2 cellular contexts compared by ENCODE assay signal in the genomic region with DNA sequence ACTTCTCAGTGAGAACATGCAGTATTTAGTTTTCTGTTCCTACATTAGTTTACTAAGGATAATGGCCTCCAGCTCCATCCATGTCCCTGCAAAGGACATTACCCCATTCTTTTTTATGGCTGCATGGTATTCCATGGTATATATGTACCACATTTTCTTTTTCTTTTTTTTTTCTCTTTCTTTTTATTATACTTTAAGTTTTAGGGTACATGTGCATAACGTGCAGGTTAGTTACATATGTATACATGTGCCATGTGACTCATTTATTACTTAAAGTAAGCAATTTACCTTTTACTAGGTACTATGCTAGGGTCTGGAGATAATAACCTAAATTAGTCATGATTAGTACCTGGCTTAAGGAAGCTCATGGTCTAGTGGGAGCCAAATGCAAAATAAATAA.
A peak's percentile ranks its signal among the peaks of the same experiment; 100 is the strongest.
DNase-seq lines count a peak whose midpoint lies in the region; ATAC-seq, FAIRE-seq and TF ChIP-seq lines count a peak whose summit lies in the region.
"Not testable (repeated sequence)": the region's sequence is repeated elsewhere in the genome, so short reads cannot be mapped to it uniquely, and the experiment has no call there.

No MANE protein-coding gene starts in this region.

- H3K4me2 ChIP-seq in HepG2 (ENCODE audit: low read depth, low read length) = not testable (repeated sequence)

- ATAC-seq in SK-N-SH treated with all-trans-retinoic acid at 6 μM for 48 hours, HepG2: not testable (repeated sequence)

- not testable (repeated sequence) for H3K27ac ChIP-seq in HepG2 (ENCODE audit: extremely low read length, insufficient read depth, low read length)

- H3K79me2 ChIP-seq in HepG2 (ENCODE audit: insufficient read depth, low read length) = not testable (repeated sequence)

- H3K27me3 ChIP-seq in HepG2 (ENCODE audit: control insufficient read depth in 1 of 2, insufficient read depth in 2 of 2, low read length in 2 of 2) = not testable (repeated sequence)

- not testable (repeated sequence) for H3K9me3 ChIP-seq in HepG2 (ENCODE audit: low read length)

- H3K9ac ChIP-seq in HepG2 (ENCODE audit: insufficient read depth, low read depth, low read length) = not testable (repeated sequence)

- not testable (repeated sequence) for TF ChIP-seq RAD21 in HepG2 (CRISPR knock-in tag; IDR thresholded peaks at IDR 0.05)

- TF ChIP-seq EP300 in HepG2 (IDR thresholded peaks at IDR 0.05; ENCODE audit: low read depth in 2 of 2, low read length in 2 of 2); HepG2 (CRISPR knock-in tag; IDR thresholded peaks at IDR 0.05; ENCODE audit: borderline replicate concordance): not testable (repeated sequence)

- not testable (repeated sequence) for TF ChIP-seq POLR2A in HepG2 (IDR thresholded peaks at IDR 0.05; ENCODE audit: insufficient read depth in 1 of 2, low read depth in 2 of 2, low read length in 2 of 2)

- not testable (repeated sequence) for TF ChIP-seq CTCF in HepG2 (CRISPR knock-in tag; IDR thresholded peaks at IDR 0.05)

- H3K4me3 ChIP-seq in HepG2 (replicated peaks in 1 of 3; ENCODE audit: insufficient read depth in 1 of 3, low read depth in 2 of 3, low read length in 3 of 3) = not testable (repeated sequence)

- H3K36me3 ChIP-seq in HepG2 (replicated peaks in 1 of 2; ENCODE audit: control insufficient read depth in 1 of 2, insufficient read depth in 2 of 2, low read length in 2 of 2) = not testable (repeated sequence)

- not testable (repeated sequence) for H3K4me1 ChIP-seq in HepG2 (ENCODE audit: insufficient read depth, low read length)

- DNase-seq in HepG2 (ENCODE audit: low spot score) = not testable (repeated sequence)

- H4K20me1 ChIP-seq in HepG2 (ENCODE audit: insufficient read depth, low read length) = not testable (repeated sequence)

- BruUV-seq in HepG2 (replicated peaks; lab: Mats Ljungman, UMichigan) = not testable (repeated sequence)

- FAIRE-seq in HepG2 (lab: Jason Lieb, UNC) = not testable (repeated sequence)

- intact Hi-C loops in HepG2 (cut with micrococcal nuclease; ENCODE audit: unreplicated experiment) = not testable (repeated sequence)

- in situ Hi-C loops in HepG2 (cut with HindIII; ENCODE audit: extremely low pct_ligation_motif_present, low pct_unique_long_range_greater_than_20kb) = not testable (repeated sequence)

- CTCF ChIA-PET in HepG2 (lab: Yijun Ruan, JAX; ENCODE audit: low intra/inter-chr PET ratio, low total read pairs) = not testable (repeated sequence)

- not testable (repeated sequence) for H2AFZ ChIP-seq in HepG2 (ENCODE audit: low read length)

- WGBS in HepG2 (ENCODE audit: low lambda C conversion rate) = 0% methylated on average over 1 of the region's 1 CpG

- POLR2A ChIA-PET in HepG2 (lab: Yijun Ruan, JAX) = not testable (repeated sequence)

TF ChIP-seq in SK-N-SH treated with all-trans-retinoic acid at 6 μM for 48 hours, 23 proteins besides CTCF, POLR2A, EP300 and RAD21:
- TF ChIP-seq ZNF8 (CRISPR knock-in tag; IDR thresholded peaks at IDR 0.05) = peak; percentile 55; the same call in 1 of the 2 replicates

TF ChIP-seq in HepG2, 621 proteins besides CTCF, POLR2A, EP300 and RAD21:
- TF ChIP-seq, protein P1, sequence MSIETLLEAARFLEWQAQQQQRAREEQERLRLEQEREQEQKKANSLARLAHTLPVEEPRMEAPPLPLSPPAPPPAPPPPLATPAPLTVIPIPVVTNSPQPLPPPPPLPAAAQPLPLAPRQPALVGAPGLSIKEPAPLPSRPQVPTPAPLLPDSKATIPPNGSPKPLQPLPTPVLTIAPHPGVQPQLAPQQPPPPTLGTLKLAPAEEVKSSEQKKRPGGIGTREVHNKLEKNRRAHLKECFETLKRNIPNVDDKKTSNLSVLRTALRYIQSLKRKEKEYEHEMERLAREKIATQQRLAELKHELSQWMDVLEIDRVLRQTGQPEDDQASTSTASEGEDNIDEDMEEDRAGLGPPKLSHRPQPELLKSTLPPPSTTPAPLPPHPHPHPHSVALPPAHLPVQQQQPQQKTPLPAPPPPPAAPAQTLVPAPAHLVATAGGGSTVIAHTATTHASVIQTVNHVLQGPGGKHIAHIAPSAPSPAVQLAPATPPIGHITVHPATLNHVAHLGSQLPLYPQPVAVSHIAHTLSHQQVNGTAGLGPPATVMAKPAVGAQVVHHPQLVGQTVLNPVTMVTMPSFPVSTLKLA (IDR thresholded peaks at IDR 0.05) = peak; percentile 75
